Comparison of ENCODE assay signal across 29 cellular contexts in the genomic region with DNA sequence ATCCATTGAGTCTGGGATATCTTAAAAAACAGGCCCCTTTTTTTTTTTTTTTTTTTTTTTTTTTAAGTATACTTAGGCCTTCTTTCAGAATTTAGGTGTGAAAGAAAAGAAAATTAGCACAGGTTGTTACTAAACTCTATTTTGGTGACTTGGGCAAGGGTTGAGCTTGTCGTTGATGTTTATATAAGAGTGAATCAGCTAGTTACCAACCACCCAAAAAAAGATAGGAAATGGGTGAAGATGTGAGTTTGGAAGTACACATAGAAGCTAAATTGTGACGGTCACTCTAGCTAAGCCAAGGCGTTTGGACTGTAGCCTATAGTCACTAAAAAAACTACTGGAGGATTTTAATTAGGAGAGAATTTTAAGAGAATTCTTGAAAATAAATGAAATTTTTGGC.
"Had no signal": no experiment of that assay in that cellular context is flagged by ENCODE, and none has a peak within 500 bp of the region (broad histone marks: within the 10 kb centered on the region; RNA-seq: fewer than 3 reads in every experiment).

No MANE protein-coding gene starts in this region.

- H3K27me3 Mint-ChIP-seq: dendritic cell treated with granulocyte-macrophage colony-stimulating factor and Interleukin-4, amounts not matched to agents 40 ng/mL and 50 ng/mL, for 4 days; effector memory CD8-positive, alpha-beta T cell had no signal

- H3K4me1 ChIP-seq: colonic mucosa, esophagus muscularis mucosa, esophagus squamous epithelium, foreskin keratinocyte, gastrocnemius medialis, gastroesophageal sphincter, heart left ventricle, heart right ventricle had no signal

- H3K27ac Mint-ChIP-seq: dendritic cell treated with granulocyte-macrophage colony-stimulating factor and Interleukin-4, amounts not matched to agents 40 ng/mL and 50 ng/mL, for 4 days; effector memory CD8-positive, alpha-beta T cell; endodermal cell had no signal

- H3K4me3 Mint-ChIP-seq: dendritic cell treated with granulocyte-macrophage colony-stimulating factor and Interleukin-4, amounts not matched to agents 40 ng/mL and 50 ng/mL, for 4 days; effector memory CD8-positive, alpha-beta T cell; endodermal cell had no signal

- H3K9me3 ChIP-seq: colonic mucosa, esophagus muscularis mucosa, esophagus squamous epithelium, gastrocnemius medialis, gastroesophageal sphincter had no signal

- H3K36me3 ChIP-seq: colonic mucosa, esophagus muscularis mucosa, esophagus squamous epithelium, gastrocnemius medialis, gastroesophageal sphincter, heart left ventricle, heart right ventricle had no signal

- H3K27ac ChIP-seq: colonic mucosa, coronary artery, dorsolateral prefrontal cortex, epithelial cell of prostate, esophagus muscularis mucosa, esophagus squamous epithelium, foreskin keratinocyte, gastrocnemius medialis, gastroesophageal sphincter, heart left ventricle, heart right ventricle had no signal

- H3K4me3 ChIP-seq: colonic mucosa, coronary artery, dorsolateral prefrontal cortex, esophagus muscularis mucosa, esophagus squamous epithelium, gastrocnemius medialis, gastroesophageal sphincter, heart left ventricle, heart right ventricle had no signal

- DNase-seq: colonic mucosa; cortex of kidney; dermis blood vessel endothelial cell; dorsolateral prefrontal cortex; effector CD4-positive, alpha-beta T cell; effector CD8-positive, alpha-beta T cell; effector memory CD4-positive, alpha-beta T cell; effector memory CD8-positive, alpha-beta T cell; endodermal cell; erythroblast; esophagus squamous epithelium; foreskin fibroblast; foreskin keratinocyte; foreskin melanocyte; gastrocnemius medialis; glutamatergic neuron; head of caudate nucleus; heart left ventricle; heart right ventricle had no signal

- FAIRE-seq: colon, endometrium, endothelial cell of umbilical vein, frontal cortex had no signal

- H3K4me1 Mint-ChIP-seq: endodermal cell had no signal

- ATAC-seq: effector memory CD8-positive, alpha-beta T cell; esophagus mucosa; foreskin keratinocyte; gastrocnemius medialis; gastroesophageal sphincter; heart left ventricle; heart right ventricle had no signal

- H3K27me3 ChIP-seq: colonic mucosa, dorsolateral prefrontal cortex, esophagus muscularis mucosa, esophagus squamous epithelium, foreskin keratinocyte, gastrocnemius medialis, gastroesophageal sphincter, heart left ventricle, heart right ventricle had no signal
